In the genomic region with DNA sequence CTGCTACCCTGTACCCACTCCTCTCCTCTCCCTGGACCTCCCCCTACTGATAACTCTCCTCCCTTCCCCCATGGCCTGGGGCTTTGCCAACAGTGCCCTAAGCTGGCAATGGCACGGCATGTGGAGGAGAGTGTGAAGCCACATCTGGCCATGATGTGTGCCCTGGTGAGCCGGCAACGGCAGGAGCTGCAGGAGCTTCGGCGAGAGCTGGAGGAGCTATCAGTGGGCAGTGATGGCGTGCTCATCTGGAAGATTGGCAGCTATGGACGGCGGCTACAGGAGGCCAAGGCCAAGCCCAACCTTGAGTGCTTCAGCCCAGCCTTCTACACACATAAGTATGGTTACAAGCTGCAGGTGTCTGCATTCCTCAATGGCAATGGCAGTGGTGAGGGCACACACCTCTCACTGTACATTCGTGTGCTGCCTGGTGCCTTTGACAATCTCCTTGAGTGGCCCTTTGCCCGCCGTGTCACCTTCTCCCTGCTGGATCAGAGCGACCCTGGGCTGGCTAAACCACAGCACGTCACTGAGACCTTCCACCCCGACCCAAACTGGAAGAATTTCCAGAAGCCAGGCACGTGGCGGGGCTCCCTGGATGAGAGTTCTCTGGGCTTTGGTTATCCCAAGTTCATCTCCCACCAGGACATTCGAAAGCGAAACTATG, we compare ENCODE assay signal across 14 cellular contexts. TPM values are rescaled to one million over a fixed set of nuclear protein-coding genes. Genes with fewer than 3 reads are reported as not detected.
DNase-seq lines count a peak whose midpoint lies in the region; ATAC-seq, FAIRE-seq and TF ChIP-seq lines count a peak whose summit lies in the region.
"Had no signal": no experiment of that assay in that cellular context is flagged by ENCODE, and none has a peak within 500 bp of the region (broad histone marks: within the 10 kb centered on the region; RNA-seq: fewer than 3 reads in every experiment).

No MANE protein-coding gene starts in this region.

- H3K36me3 Mint-ChIP-seq in activated T-helper 17 cell treated with anti-CD3 and anti-CD28 coated beads, Interleukin-2, amount 50 U/mL, for 72 hours (ENCODE audit: low read depth): peaks cover 87% of the 10 kb centered on the region
- peaks cover 17% of the 10 kb centered on the region for H3K36me3 Mint-ChIP-seq in CD8-positive, alpha-beta T cell

- H3K27ac ChIP-seq in kidney (ENCODE audit: low read depth in 2 of 2, low read length in 2 of 2): peak overlapping the region in 1 of 2 donors; percentile 23
- H3K27ac ChIP-seq in CD8-positive, alpha-beta T cell (ENCODE audit: low read depth, low read length): no peak overlapping the region

- H3K4me3 Mint-ChIP-seq in activated T-helper 17 cell treated with anti-CD3 and anti-CD28 coated beads, Interleukin-2, amount 50 U/mL, for 72 hours: peak overlapping the region; percentile 82
- H3K4me3 Mint-ChIP-seq in stimulated activated naive CD8-positive, alpha-beta T cell treated with anti-CD3 and anti-CD28 coated beads, Interleukin-15, amount 100 ng/mL, for 72 hours: peak overlapping the region; percentile 35 to 62
- no peak overlapping the region for H3K4me3 Mint-ChIP-seq in CD8-positive, alpha-beta T cell

- ATAC-seq in activated T-helper 17 cell treated with anti-CD3 and anti-CD28 coated beads, Interleukin-2, amount 50 U/mL, for 72 hours (replicated peaks): no peak
- ATAC-seq in stimulated activated naive CD8-positive, alpha-beta T cell treated with anti-CD3 and anti-CD28 coated beads, Interleukin-15, amount 100 ng/mL, for 72 hours: no peak
- no peak for ATAC-seq in CD8-positive, alpha-beta T cell

- peaks cover 8% of the 10 kb centered on the region for H3K4me1 Mint-ChIP-seq in activated T-helper 17 cell treated with anti-CD3 and anti-CD28 coated beads, Interleukin-2, amount 50 U/mL, for 72 hours
- H3K4me1 Mint-ChIP-seq in stimulated activated naive CD8-positive, alpha-beta T cell treated with anti-CD3 and anti-CD28 coated beads, Interleukin-15, amount 100 ng/mL, for 72 hours: peaks cover 43% of the 10 kb centered on the region
- peaks cover 24% of the 10 kb centered on the region for H3K4me1 Mint-ChIP-seq in CD8-positive, alpha-beta T cell (ENCODE audit: low read depth)

- H3K27ac Mint-ChIP-seq in activated T-helper 17 cell treated with anti-CD3 and anti-CD28 coated beads, Interleukin-2, amount 50 U/mL, for 72 hours: peak overlapping the region; percentile 66
- H3K27ac Mint-ChIP-seq in stimulated activated naive CD8-positive, alpha-beta T cell treated with anti-CD3 and anti-CD28 coated beads, Interleukin-15, amount 100 ng/mL, for 72 hours: no peak overlapping the region
- no peak overlapping the region for H3K27ac Mint-ChIP-seq in CD8-positive, alpha-beta T cell

- DNase-seq in DMS 273 (lab: John Stamatoyannopoulos, UW; ENCODE audit: unreplicated experiment) (peak; percentile 39), DMS 273 treated with DMSO at 0.1 percent for 48 hours (lab: John Stamatoyannopoulos, UW) (no peak), kidney (peak; percentile 83), NCI-H2029 (lab: John Stamatoyannopoulos, UW) (no peak), OCI-M2 (lab: John Stamatoyannopoulos, UW; ENCODE audit: unreplicated experiment) (no peak)
- DNase-seq in stimulated activated naive CD8-positive, alpha-beta T cell treated with anti-CD3 and anti-CD28 coated beads, Interleukin-15, amount 100 ng/mL, for 72 hours: no peak
- no peak for DNase-seq in CD8-positive, alpha-beta T cell
- DNase-seq: 8988T; activated CD4-positive, alpha-beta T cell treated with anti-CD3 and anti-CD28 coated beads, Interleukin-2, amount 50 U/mL, for 1 hour; midbrain; NCI-H1092 treated with DMSO at 0.1 percent for 48 hours had no signal

- intact Hi-C loops in kidney (cut with DNase I): no loop called here
- intact Hi-C loops in CD8-positive, alpha-beta T cell (cut with DNase I, micrococcal nuclease): loop anchor here in 1 of 2 experiments (5.0 kb wide), 1 partner anchor 37 kb away; a partner anchor contains a TSS

- FAIRE-seq in kidney (lab: Jason Lieb, UNC): no peak
- FAIRE-seq: H54 had no signal

- CTCF ChIA-PET in CD8-positive, alpha-beta T cell (lab: Charles Lee): interaction anchor here (0.8 to 15.9 kb wide), 16 partner anchors 8 to 203 kb away, joined by 3 to 532 read pairs (median 4); a partner anchor contains a TSS

- no peak overlapping the region for H3K4me3 ChIP-seq in kidney (ENCODE audit: low read length in 2 of 2)
- H3K4me3 ChIP-seq in CD8-positive, alpha-beta T cell (ENCODE audit: low read depth, low read length): no peak overlapping the region
- H3K4me3 ChIP-seq: skin epidermis had no signal

- no peaks in the 10 kb centered on the region for H3K9me3 ChIP-seq in kidney (ENCODE audit: control insufficient read depth in 1 of 2, low read length in 2 of 2)
- H3K9me3 ChIP-seq in CD8-positive, alpha-beta T cell (ENCODE audit: low read length): no peaks in the 10 kb centered on the region

- no peaks in the 10 kb centered on the region for H3K27me3 ChIP-seq in CD8-positive, alpha-beta T cell (ENCODE audit: insufficient read depth, low read length)

- no peak for TF ChIP-seq CTCF in kidney (IDR thresholded peaks at IDR 0.05; ENCODE audit: borderline replicate concordance, extremely low read depth, insufficient read depth)
- TF ChIP-seq CTCF in CD8-positive, alpha-beta T cell (IDR thresholded peaks at IDR 0.05): no peak

- H3K27me3 Mint-ChIP-seq in activated T-helper 17 cell treated with anti-CD3 and anti-CD28 coated beads, Interleukin-2, amount 50 U/mL, for 72 hours: no peaks in the 10 kb centered on the region
- no peaks in the 10 kb centered on the region for H3K27me3 Mint-ChIP-seq in stimulated activated naive CD8-positive, alpha-beta T cell treated with anti-CD3 and anti-CD28 coated beads, Interleukin-15, amount 100 ng/mL, for 72 hours
- no peaks in the 10 kb centered on the region for H3K27me3 Mint-ChIP-seq in CD8-positive, alpha-beta T cell (ENCODE audit: low read depth)

- H3K9me3 Mint-ChIP-seq in activated T-helper 17 cell treated with anti-CD3 and anti-CD28 coated beads, Interleukin-2, amount 50 U/mL, for 72 hours: no peaks in the 10 kb centered on the region
- no peaks in the 10 kb centered on the region for H3K9me3 Mint-ChIP-seq in stimulated activated naive CD8-positive, alpha-beta T cell treated with anti-CD3 and anti-CD28 coated beads, Interleukin-15, amount 100 ng/mL, for 72 hours
- H3K9me3 Mint-ChIP-seq in CD8-positive, alpha-beta T cell: no peaks in the 10 kb centered on the region

- H3K36me3 ChIP-seq in kidney (ENCODE audit: control insufficient read depth in 1 of 2, insufficient read depth in 2 of 2, low read length in 2 of 2): peaks cover 10 to 36% of the 10 kb centered on the region in 2 donors
- H3K36me3 ChIP-seq in CD8-positive, alpha-beta T cell (ENCODE audit: insufficient read depth, low read length): peaks cover 3% of the 10 kb centered on the region

- H3K4me1 ChIP-seq in kidney (ENCODE audit: control insufficient read depth in 1 of 2, insufficient read depth in 1 of 2, low read depth in 1 of 2, low read length in 2 of 2): peaks cover 42 to 54% of the 10 kb centered on the region in 2 donors
- H3K4me1 ChIP-seq in CD8-positive, alpha-beta T cell (ENCODE audit: insufficient read depth, low read length): peaks cover 22% of the 10 kb centered on the region

- H3K9ac ChIP-seq in kidney (ENCODE audit: low read length in 2 of 2): no peak overlapping the region

- POLR2A ChIA-PET in CD8-positive, alpha-beta T cell (lab: Charles Lee): interaction anchor here (3.2 to 12.7 kb wide), 2 partner anchors 22 to 29 kb away, joined by 10 to 187 read pairs; a partner anchor contains a TSS

RNA-seq across cellular contexts. Expression of a gene that starts 5.2 kb away (rescaled TPM):
- total RNA-seq in activated T-helper 17 cell treated with anti-CD3 and anti-CD28 coated beads, Interleukin-2, amount 50 U/mL, for 72 hours: 100 to 1,000 TPM in 1 of 2 donors, 10 to 100 TPM in 1; 78.4 to 181 TPM
- 118 TPM for total RNA-seq in kidney
- 53.4 TPM for polyA plus RNA-seq in kidney (ENCODE audit: insufficient read depth, low read depth, low replicate concordance)
- 100 to 1,000 TPM; 418 to 439 TPM for total RNA-seq in CD8-positive, alpha-beta T cell

RNA-seq across cellular contexts. Expression of a gene that starts 20.4 kb away (rescaled TPM):
- 1 to 10 TPM; 4.9 to 9.2 TPM for total RNA-seq in activated T-helper 17 cell treated with anti-CD3 and anti-CD28 coated beads, Interleukin-2, amount 50 U/mL, for 72 hours
- 20.6 TPM for total RNA-seq in kidney
- 4.7 TPM for polyA plus RNA-seq in kidney (ENCODE audit: insufficient read depth, low read depth, low replicate concordance)
- total RNA-seq in CD8-positive, alpha-beta T cell: 1 to 10 TPM; 3.4 to 3.6 TPM

RNA-seq across cellular contexts. Expression of a gene that starts 23.0 kb away (rescaled TPM):
- 10 to 100 TPM in 1 of 2 donors, 1 to 10 TPM in 1; 4.8 to 13.4 TPM for total RNA-seq in activated T-helper 17 cell treated with anti-CD3 and anti-CD28 coated beads, Interleukin-2, amount 50 U/mL, for 72 hours
- 25.3 TPM for total RNA-seq in kidney
- 30.0 TPM for polyA plus RNA-seq in kidney (ENCODE audit: insufficient read depth, low read depth, low replicate concordance)
- total RNA-seq in CD8-positive, alpha-beta T cell: 1 to 10 TPM in 1 of 2 experiments, under 1 TPM in 1; 0.73 to 1.1 TPM

RNA-seq across cellular contexts. Expression of a gene that starts 29.2 kb away (rescaled TPM):
- 1,000 to 10,000 TPM; 2,238 to 2,546 TPM for total RNA-seq in activated T-helper 17 cell treated with anti-CD3 and anti-CD28 coated beads, Interleukin-2, amount 50 U/mL, for 72 hours
- total RNA-seq in kidney: 1,188 TPM
- polyA plus RNA-seq in kidney (ENCODE audit: insufficient read depth, low read depth, low replicate concordance): 1,159 TPM
- total RNA-seq in CD8-positive, alpha-beta T cell: 1,000 to 10,000 TPM; 3,569 to 3,587 TPM

RNA-seq across cellular contexts. Expression of a gene that starts 31.3 kb away (rescaled TPM):
- total RNA-seq in activated T-helper 17 cell treated with anti-CD3 and anti-CD28 coated beads, Interleukin-2, amount 50 U/mL, for 72 hours: 10 to 100 TPM in 1 of 2 donors, 1 to 10 TPM in 1; 4.1 to 22.4 TPM
- 119 TPM for total RNA-seq in kidney
- polyA plus RNA-seq in kidney (ENCODE audit: insufficient read depth, low read depth, low replicate concordance): 128 TPM
- total RNA-seq in CD8-positive, alpha-beta T cell: 10 to 100 TPM; 13.9 to 14.1 TPM

Comparison
In these comparisons a context has a peak if more than half of its experiments do, and no peak if none do; other contexts are left out.
1. DNase-seq: peak in DMS 273 (single experiment) and kidney (single experiment); none in DMS 273 treated with DMSO at 0.1 percent for 48 hours (single experiment), stimulated activated naive CD8-positive, alpha-beta T cell treated with anti-CD3 and anti-CD28 coated beads, Interleukin-15, amount 100 ng/mL, for 72 hours (0 of 2), NCI-H2029 (single experiment), CD8-positive, alpha-beta T cell (0 of 7) and OCI-M2 (single experiment).